In the genomic region with DNA sequence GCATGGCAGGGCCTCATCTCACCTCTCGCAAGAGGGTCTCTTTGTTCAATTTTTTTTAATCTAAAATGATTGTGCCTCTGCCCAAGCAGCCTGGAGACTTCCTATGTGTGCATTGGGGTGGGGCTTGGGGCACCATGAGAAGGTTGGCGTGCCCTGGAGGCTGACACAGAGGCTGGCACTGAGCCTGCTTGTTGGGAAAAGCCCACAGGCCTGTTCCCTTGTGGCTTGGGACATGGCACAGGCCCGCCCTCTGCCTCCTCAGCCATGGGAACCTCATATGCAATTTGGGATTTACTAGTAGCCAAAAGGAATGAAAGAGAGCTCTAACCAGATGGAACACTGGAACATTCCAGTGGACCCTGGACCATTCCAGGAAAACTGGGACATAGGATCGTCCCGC, we compare ENCODE assay signal across 10 cellular contexts. TPM values are rescaled to one million over a fixed set of nuclear protein-coding genes. Genes with fewer than 3 reads are reported as not detected.
DNase-seq lines count a peak whose midpoint lies in the region; ATAC-seq, FAIRE-seq and TF ChIP-seq lines count a peak whose summit lies in the region.
"Had no signal": no experiment of that assay in that cellular context is flagged by ENCODE, and none has a peak within 500 bp of the region (broad histone marks: within the 10 kb centered on the region; RNA-seq: fewer than 3 reads in every experiment).

No MANE protein-coding gene starts in this region.

- no peaks in the 10 kb centered on the region for H4K20me1 ChIP-seq in SK-N-SH (ENCODE audit: insufficient read depth)
- no peaks in the 10 kb centered on the region for H4K20me1 ChIP-seq in GM12878 (ENCODE audit: control insufficient read depth, insufficient read depth)

- no peak for FAIRE-seq in GM12878 (lab: Jason Lieb, UNC)
- FAIRE-seq: A204.1 had no signal

- no TSS peak for BruUV-seq in GM12878 (replicated peaks; lab: Mats Ljungman, UMichigan)

- H3K79me2 ChIP-seq in SK-N-SH (ENCODE audit: insufficient read depth) (no peaks in the 10 kb centered on the region), GM12878 (ENCODE audit: control insufficient read depth, insufficient read depth, low read length) (no peaks in the 10 kb centered on the region)

- 91% methylated on average over 5 of the region's 5 CpGs for WGBS in SK-N-SH (ENCODE audit: low lambda C conversion rate)
- whole genome bisulfite sequencing in GM12878 (ENCODE audit: insufficient coverage, insufficient replicate concordance, low lambda C conversion rate, missing lambda C conversion rate): 63% methylated on average over 5 of the region's 5 CpGs

- H3K27ac ChIP-seq in SK-N-SH (ENCODE audit: low read depth in 2 of 2, low read length in 1 of 2) (no peak overlapping the region), GM12878 (ENCODE audit: control insufficient read depth, insufficient read depth) (peak overlapping the region; percentile 62; the same call in 1 of the 2 replicates), thoracic aorta (peak overlapping the region; percentile 88 to 92)

- RAD21 ChIA-PET in GM12878 (lab: Charles Lee; ENCODE audit: unreplicated experiment): interaction anchor here (0.9 to 1.8 kb wide), 2 partner anchors 14 to 57 kb away, joined by 5 to 8 read pairs; no protein-coding TSS in a partner anchor

- no peak overlapping the region for H3K9ac ChIP-seq in SK-N-SH
- peak overlapping the region; percentile 62; the same call in 1 of the 2 replicates for H3K9ac ChIP-seq in GM12878 (ENCODE audit: control insufficient read depth, insufficient read depth, low read length)

- no peak for TF ChIP-seq POLR2A in GM12878 (IDR thresholded peaks at IDR 0.05; ENCODE audit: low read depth, low read length)

- CTCF ChIA-PET in SK-N-SH (lab: Yijun Ruan, JAX) (interaction anchor here (0.9 to 7.5 kb wide), 5 partner anchors 9 to 79 kb away, joined by 4 to 60 read pairs (median 21); partner anchors contain the start of genes FXYD1, FXYD3, FXYD7 and LGI4), GM12878 (lab: Yijun Ruan, JAX) (interaction anchor here (1.1 to 2.4 kb wide), 3 partner anchors 13 to 57 kb away, joined by 3 to 25 read pairs (median 14); partner anchors contain the start of gene LGI4)

- no peaks in the 10 kb centered on the region for H3K9me2 ChIP-seq in SK-N-SH

- H3F3A ChIP-seq in SK-N-SH (replicated peaks; ENCODE audit: insufficient read depth): no peaks in the 10 kb centered on the region

- H3K4me3 ChIP-seq in SK-N-SH (ENCODE audit: low read depth in 2 of 2, low read length in 1 of 2) (no peak overlapping the region), GM12878 (no peak overlapping the region), thoracic aorta (peak overlapping the region; percentile 87)

- H3K36me3 ChIP-seq in SK-N-SH (replicated peaks in 1 of 2; ENCODE audit: control insufficient read depth in 1 of 2, insufficient read depth in 2 of 2, low read length in 1 of 2) (no peaks in the 10 kb centered on the region), GM12878 (ENCODE audit: control insufficient read depth in 2 of 2, insufficient read depth in 2 of 2, low read length in 1 of 2) (no peaks in the 10 kb centered on the region), thoracic aorta (no peaks in the 10 kb centered on the region)

- TF ChIP-seq EP300 in SK-N-SH (IDR thresholded peaks at IDR 0.05; ENCODE audit: borderline replicate concordance in 1 of 2, low read depth in 1 of 2, low read length in 1 of 2): no peak
- TF ChIP-seq EP300 in GM12878 (IDR thresholded peaks at IDR 0.05; ENCODE audit: borderline replicate concordance in 1 of 2, control insufficient read depth in 1 of 2, low read depth in 2 of 2, low read length in 2 of 2): no peak

- SMC1A ChIA-PET in GM12878 (lab: Charles Lee; ENCODE audit: uncharacterized antibody, unreplicated experiment): interaction anchor here (1.3 to 2.9 kb wide), 3 partner anchors 13 to 209 kb away, joined by 4 to 16 read pairs (median 7); no protein-coding TSS in a partner anchor

- H2AFZ ChIP-seq in SK-N-SH (ENCODE audit: low read depth) (no peak overlapping the region; the same call in 1 of the 2 replicates), GM12878 (ENCODE audit: control insufficient read depth, low read depth, low read length) (no peak overlapping the region)

- H3K27me3 ChIP-seq in SK-N-SH (ENCODE audit: insufficient read depth) (no peaks in the 10 kb centered on the region; the same call in 1 of the 2 replicates), GM12878 (replicated peaks in 1 of 2; ENCODE audit: control insufficient read depth in 2 of 2, insufficient read depth in 2 of 2, low read length in 1 of 2) (no peaks in the 10 kb centered on the region), thoracic aorta (replicated peaks; ENCODE audit: insufficient read depth) (no peaks in the 10 kb centered on the region)

- POLR2A ChIA-PET in SK-N-SH (lab: Yijun Ruan, JAX) (interaction anchor here (0.6 kb wide), 1 partner anchor 79 kb away, joined by 3 read pairs; no protein-coding TSS in a partner anchor), GM12878 (lab: Charles Lee) (interaction anchor here (0.5 to 1.0 kb wide), 4 partner anchors 12 to 120 kb away, joined by 3 read pairs; no protein-coding TSS in a partner anchor)

- TF ChIP-seq CTCF in SK-N-SH (IDR thresholded peaks at IDR 0.05) (no peak), GM12878 (IDR thresholded peaks at IDR 0.05 in 2 of 3, conservative IDR thresholded peaks at IDR 0.05 in 1 of 3; ENCODE audit: control insufficient read depth in 2 of 3, extremely low read depth in 1 of 3, insufficient read depth in 1 of 3, low read depth in 3 of 3, low read length in 3 of 3) (no peak), thoracic aorta (IDR thresholded peaks at IDR 0.05) (no peak)

- intact Hi-C loops in GM12878 (cut with micrococcal nuclease; ENCODE audit: unreplicated experiment): no loop called here

- H3K4me1 ChIP-seq in SK-N-SH (ENCODE audit: control insufficient read depth in 1 of 2, insufficient read depth in 2 of 2, low read depth in 1 of 2, low read length in 1 of 2): peaks cover 0 to 8% of the 10 kb centered on the region in 2 experiments; a peak in 1 of 4 replicates
- H3K4me1 ChIP-seq in GM12878 (ENCODE audit: control insufficient read depth, insufficient read depth, low read length): peaks cover 18% of the 10 kb centered on the region
- H3K4me1 ChIP-seq in thoracic aorta (ENCODE audit: control insufficient read depth in 1 of 2, low read depth in 2 of 2): peaks cover 5 to 30% of the 10 kb centered on the region in 2 donors

- H3K4me2 ChIP-seq in SK-N-SH (peak overlapping the region; percentile 89; the same call in 1 of the 2 replicates), GM12878 (ENCODE audit: control insufficient read depth, insufficient read depth) (peak overlapping the region; percentile 72)

- DNase-seq in SK-N-SH: no peak
- DNase-seq in GM12878 (ENCODE audit: low read depth, low spot score): no peak
- DNase-seq in left lobe of liver (ENCODE audit: low spot score): no peak
- DNase-seq in thoracic aorta (ENCODE audit: low spot score): peak; percentile 50
- DNase-seq: effector CD8-positive, alpha-beta T cell had no signal

- TF ChIP-seq RAD21 in SK-N-SH (IDR thresholded peaks at IDR 0.05; ENCODE audit: low read length) (no peak), GM12878 (IDR thresholded peaks at IDR 0.05; ENCODE audit: insufficient read depth, low read depth, low read length) (no peak)

- H3K9me3 ChIP-seq in SK-N-SH (no peaks in the 10 kb centered on the region), GM12878 (replicated peaks; ENCODE audit: control insufficient read depth, insufficient read depth, low read length) (no peaks in the 10 kb centered on the region), thoracic aorta (no peaks in the 10 kb centered on the region)

- ATAC-seq in SK-N-SH treated with all-trans-retinoic acid at 6 μM for 48 hours (no peak), GM12878 (no peak), left lobe of liver (peak; percentile 3), thoracic aorta (ENCODE audit: insufficient number of reproducible peaks, low FRiP score, low read depth) (peak; percentile 56), HG03342 (IDR thresholded peaks at IDR 0.05; ENCODE audit: unreplicated experiment) (no peak), GM19035 (IDR thresholded peaks at IDR 0.05; ENCODE audit: unreplicated experiment) (no peak), GM21447 (IDR thresholded peaks at IDR 0.05; ENCODE audit: unreplicated experiment) (no peak)

- in situ Hi-C loops in GM12878 (cut with MboI): no loop called here

RNA-seq across cellular contexts. Expression of gene FXYD3, which starts 8.0 kb away (rescaled TPM):
- polyA plus RNA-seq in SK-N-SH (2012; rRNA removed): not detected in 2 replicates
- not detected in 2 replicates for polyA plus RNA-seq in SK-N-SH (2012; cell fraction: cytosol; rRNA removed)
- polyA plus RNA-seq in SK-N-SH (2012; cell fraction: nucleus; rRNA removed): not detected in 2 replicates
- not detected in 2 replicates for total RNA-seq in GM12878 (2013; cell fraction: nucleolus; rRNA removed)
- not detected in 2 replicates for total RNA-seq in GM12878 (2014; rRNA removed)
- total RNA-seq in GM12878 (2014; rRNA removed; fragmentation: Illumina TruSeq; extraction: Trizol): not detected in 2 replicates
- total RNA-seq in GM12878 (2021): 0.44 and 0.80 TPM in 2 replicates
- polyA plus RNA-seq in GM12878 (2011; ENCODE audit: low read depth): not detected
- not detected in 2 replicates for polyA plus RNA-seq in GM12878 (2011; rRNA removed)
- polyA plus RNA-seq in GM12878 (2011; cell fraction: cytosol; rRNA removed): not detected in 2 replicates
- polyA plus RNA-seq in GM12878 (2011; cell fraction: nucleus; rRNA removed): not detected in 2 replicates
- not detected in 2 replicates for polyA plus RNA-seq in GM12878 (2012)
- polyA plus RNA-seq in GM12878 (2014; fragmentation: Illumina TruSeq; extraction: Trizol): not detected in 2 replicates
- polyA plus RNA-seq in GM12878 (2014; fragmentation: Nextera tagmentation; extraction: Ambion mirVana): under 1 TPM in 1 of 2 experiments, not detected in 1; 0.09 TPM
- polyA plus RNA-seq in GM12878 (2014; rRNA removed): not detected in 2 replicates
- not detected for polyA plus RNA-seq in GM12878 (2016; fragmentation: Nextera tagmentation; extraction: Ambion mirVana)
- not detected in 2 replicates for polyA minus RNA-seq in GM12878 (2011; rRNA and poly(A)+ RNA removed)
- not detected in 2 replicates for polyA minus RNA-seq in GM12878 (2011; cell fraction: cytosol; rRNA and poly(A)+ RNA removed)
- not detected in 2 replicates for polyA minus RNA-seq in GM12878 (2011; cell fraction: nucleus; rRNA and poly(A)+ RNA removed)
- 1.4 TPM for total RNA-seq in left lobe of liver
- total RNA-seq in thoracic aorta: 1 to 10 TPM in 1 of 2 donors, under 1 TPM in 1; 0.68 to 6.4 TPM

RNA-seq across cellular contexts. Expression of gene LGI4, which starts 11.3 kb away (rescaled TPM):
- polyA plus RNA-seq in SK-N-SH (2012; rRNA removed): 0.05 and 0.15 TPM in 2 replicates
- 0.03 TPM in 1 of 2 replicates, not detected in the other for polyA plus RNA-seq in SK-N-SH (2012; cell fraction: cytosol; rRNA removed)
- polyA plus RNA-seq in SK-N-SH (2012; cell fraction: nucleus; rRNA removed): 1.1 and 1.2 TPM in 2 replicates
- 0.17 TPM in 1 of 2 replicates, not detected in the other for total RNA-seq in GM12878 (2013; cell fraction: nucleolus; rRNA removed)
- total RNA-seq in GM12878 (2014; rRNA removed): 0.16 TPM in 1 of 2 replicates, not detected in the other
- total RNA-seq in GM12878 (2014; rRNA removed; fragmentation: Illumina TruSeq; extraction: Trizol): not detected in 2 replicates
- total RNA-seq in GM12878 (2021): 0.29 TPM in 1 of 2 replicates, not detected in the other
- not detected for polyA plus RNA-seq in GM12878 (2011; ENCODE audit: low read depth)
- polyA plus RNA-seq in GM12878 (2011; rRNA removed): 0.11 TPM in 1 of 2 replicates, not detected in the other
- polyA plus RNA-seq in GM12878 (2011; cell fraction: cytosol; rRNA removed): 0.08 and 0.15 TPM in 2 replicates
- 0.85 and 0.99 TPM in 2 replicates for polyA plus RNA-seq in GM12878 (2011; cell fraction: nucleus; rRNA removed)
- polyA plus RNA-seq in GM12878 (2012): 0.03 and 0.20 TPM in 2 replicates
- not detected in 2 replicates for polyA plus RNA-seq in GM12878 (2014; fragmentation: Illumina TruSeq; extraction: Trizol)
- polyA plus RNA-seq in GM12878 (2014; fragmentation: Nextera tagmentation; extraction: Ambion mirVana): not detected
- not detected in 2 replicates for polyA plus RNA-seq in GM12878 (2014; rRNA removed)
- polyA plus RNA-seq in GM12878 (2016; fragmentation: Nextera tagmentation; extraction: Ambion mirVana): not detected
- polyA minus RNA-seq in GM12878 (2011; rRNA and poly(A)+ RNA removed): not detected in 2 replicates
- not detected in 2 replicates for polyA minus RNA-seq in GM12878 (2011; cell fraction: cytosol; rRNA and poly(A)+ RNA removed)
- not detected in 2 replicates for polyA minus RNA-seq in GM12878 (2011; cell fraction: nucleus; rRNA and poly(A)+ RNA removed)
- 1.9 TPM for total RNA-seq in left lobe of liver
- 10 to 100 TPM in 1 of 2 donors, 1 to 10 TPM in 1; 7.9 to 17.4 TPM for total RNA-seq in thoracic aorta

RNA-seq across cellular contexts. Expression of gene FXYD1, which starts 15.1 kb away (rescaled TPM):
- polyA plus RNA-seq in SK-N-SH (2012; rRNA removed) (0.12 TPM in 1 of 2 replicates, not detected in the other), GM12878 (2011; rRNA removed) (0.29 and 0.54 TPM in 2 replicates), GM12878 (2014; fragmentation: Illumina TruSeq; extraction: Trizol) (0.34 TPM in 1 of 2 replicates, not detected in the other), GM12878 (2014; fragmentation: Nextera tagmentation; extraction: Ambion mirVana) (not detected), GM12878 (2014; rRNA removed) (0.14 and 0.37 TPM in 2 replicates), GM12878 (2016; fragmentation: Nextera tagmentation; extraction: Ambion mirVana) (under 1 TPM in 1 of 2 experiments, not detected in 1; 0.44 TPM)
- 0.17 TPM in 1 of 2 replicates, not detected in the other for polyA plus RNA-seq in SK-N-SH (2012; cell fraction: cytosol; rRNA removed)
- 0.31 and 0.38 TPM in 2 replicates for polyA plus RNA-seq in SK-N-SH (2012; cell fraction: nucleus; rRNA removed)
- not detected in 2 replicates for total RNA-seq in GM12878 (2013; cell fraction: nucleolus; rRNA removed)
- total RNA-seq in GM12878 (2014; rRNA removed) (1.0 TPM in 1 of 2 replicates, not detected in the other), GM12878 (2014; rRNA removed; fragmentation: Illumina TruSeq; extraction: Trizol) (not detected in 2 replicates), GM12878 (2021) (1.2 and 1.4 TPM in 2 replicates), left lobe of liver (280 TPM), thoracic aorta (10 to 100 TPM; 50.7 to 65.8 TPM)
- polyA plus RNA-seq in GM12878 (2011; ENCODE audit: low read depth): not detected
- 0.21 and 0.75 TPM in 2 replicates for polyA plus RNA-seq in GM12878 (2011; cell fraction: cytosol; rRNA removed)
- 0.82 and 1.0 TPM in 2 replicates for polyA plus RNA-seq in GM12878 (2011; cell fraction: nucleus; rRNA removed)
- polyA plus RNA-seq in GM12878 (2012): 0.29 and 0.37 TPM in 2 replicates
- polyA minus RNA-seq in GM12878 (2011; rRNA and poly(A)+ RNA removed): 0.62 TPM in 1 of 2 replicates, not detected in the other
- polyA minus RNA-seq in GM12878 (2011; cell fraction: cytosol; rRNA and poly(A)+ RNA removed): not detected in 2 replicates
- polyA minus RNA-seq in GM12878 (2011; cell fraction: nucleus; rRNA and poly(A)+ RNA removed): not detected in 2 replicates

RNA-seq across cellular contexts. Expression of gene FXYD7, which starts 19.5 kb away (rescaled TPM):
- polyA plus RNA-seq in SK-N-SH (2012; rRNA removed) (0.10 and 0.44 TPM in 2 replicates), GM12878 (2011; rRNA removed) (0.07 and 0.12 TPM in 2 replicates), GM12878 (2014; fragmentation: Illumina TruSeq; extraction: Trizol) (not detected in 2 replicates), GM12878 (2014; fragmentation: Nextera tagmentation; extraction: Ambion mirVana) (under 1 TPM in 1 of 2 experiments, not detected in 1; 0.07 TPM), GM12878 (2014; rRNA removed) (0.37 TPM in 1 of 2 replicates, not detected in the other), GM12878 (2016; fragmentation: Nextera tagmentation; extraction: Ambion mirVana) (not detected)
- polyA plus RNA-seq in SK-N-SH (2012; cell fraction: cytosol; rRNA removed): 0.20 and 0.21 TPM in 2 replicates
- polyA plus RNA-seq in SK-N-SH (2012; cell fraction: nucleus; rRNA removed): 0.43 and 0.69 TPM in 2 replicates
- total RNA-seq in GM12878 (2013; cell fraction: nucleolus; rRNA removed): not detected in 2 replicates
- total RNA-seq in GM12878 (2014; rRNA removed) (not detected in 2 replicates), GM12878 (2014; rRNA removed; fragmentation: Illumina TruSeq; extraction: Trizol) (not detected in 2 replicates), GM12878 (2021) (0.28 TPM in 1 of 2 replicates, not detected in the other), left lobe of liver (0.60 TPM), thoracic aorta (not detected)
- polyA plus RNA-seq in GM12878 (2011; ENCODE audit: low read depth): not detected
- 0.28 and 0.40 TPM in 2 replicates for polyA plus RNA-seq in GM12878 (2011; cell fraction: cytosol; rRNA removed)
- 0.53 and 0.67 TPM in 2 replicates for polyA plus RNA-seq in GM12878 (2011; cell fraction: nucleus; rRNA removed)
- 0.15 and 0.19 TPM in 2 replicates for polyA plus RNA-seq in GM12878 (2012)
- not detected in 2 replicates for polyA minus RNA-seq in GM12878 (2011; rRNA and poly(A)+ RNA removed)
- polyA minus RNA-seq in GM12878 (2011; cell fraction: cytosol; rRNA and poly(A)+ RNA removed): not detected in 2 replicates
- not detected in 2 replicates for polyA minus RNA-seq in GM12878 (2011; cell fraction: nucleus; rRNA and poly(A)+ RNA removed)

RNA-seq across cellular contexts. Expression of gene FXYD5, which starts 31.0 kb away (rescaled TPM):
- 107 and 195 TPM in 2 replicates for polyA plus RNA-seq in SK-N-SH (2012; rRNA removed)
- polyA plus RNA-seq in SK-N-SH (2012; cell fraction: cytosol; rRNA removed): 90.9 and 118 TPM in 2 replicates
- polyA plus RNA-seq in SK-N-SH (2012; cell fraction: nucleus; rRNA removed): 64.6 and 65.4 TPM in 2 replicates
- 52.2 and 59.7 TPM in 2 replicates for total RNA-seq in GM12878 (2013; cell fraction: nucleolus; rRNA removed)
- total RNA-seq in GM12878 (2014; rRNA removed): 87.9 and 98.5 TPM in 2 replicates
- 81.3 and 93.1 TPM in 2 replicates for total RNA-seq in GM12878 (2014; rRNA removed; fragmentation: Illumina TruSeq; extraction: Trizol)
- total RNA-seq in GM12878 (2021): 94.7 and 106 TPM in 2 replicates
- 80.1 TPM for polyA plus RNA-seq in GM12878 (2011; ENCODE audit: low read depth)
- polyA plus RNA-seq in GM12878 (2011; rRNA removed): 46.4 and 82.4 TPM in 2 replicates
- polyA plus RNA-seq in GM12878 (2011; cell fraction: cytosol; rRNA removed): 211 and 223 TPM in 2 replicates
- polyA plus RNA-seq in GM12878 (2011; cell fraction: nucleus; rRNA removed): 94.1 and 97.6 TPM in 2 replicates
- 141 and 168 TPM in 2 replicates for polyA plus RNA-seq in GM12878 (2012)
- polyA plus RNA-seq in GM12878 (2014; fragmentation: Illumina TruSeq; extraction: Trizol): 117 and 159 TPM in 2 replicates
- 10 to 100 TPM; 30.0 to 50.9 TPM for polyA plus RNA-seq in GM12878 (2014; fragmentation: Nextera tagmentation; extraction: Ambion mirVana)
- polyA plus RNA-seq in GM12878 (2014; rRNA removed): 63.2 and 73.1 TPM in 2 replicates
- polyA plus RNA-seq in GM12878 (2016; fragmentation: Nextera tagmentation; extraction: Ambion mirVana): 100 to 1,000 TPM; 105 to 118 TPM
- 128 and 219 TPM in 2 replicates for polyA minus RNA-seq in GM12878 (2011; rRNA and poly(A)+ RNA removed)
- polyA minus RNA-seq in GM12878 (2011; cell fraction: cytosol; rRNA and poly(A)+ RNA removed): 99.8 and 105 TPM in 2 replicates
- polyA minus RNA-seq in GM12878 (2011; cell fraction: nucleus; rRNA and poly(A)+ RNA removed): 31.8 and 51.6 TPM in 2 replicates
- 7.6 TPM for total RNA-seq in left lobe of liver
- total RNA-seq in thoracic aorta: 100 to 1,000 TPM in 1 of 2 donors, 10 to 100 TPM in 1; 65.0 to 106 TPM

Comparison
In these comparisons a context has a peak if more than half of its experiments do, and no peak if none do; other contexts are left out.
1. H3K27ac ChIP-seq: peak in GM12878 (single experiment) and thoracic aorta (2 of 2); none in SK-N-SH (0 of 2).
2. ATAC-seq: peak in left lobe of liver (single experiment) and thoracic aorta (single experiment); none in SK-N-SH treated with all-trans-retinoic acid at 6 μM for 48 hours (single experiment), GM12878 (single experiment), HG03342 (single experiment), GM19035 (single experiment) and GM21447 (single experiment).
3. RNA of gene FXYD1, which starts 15.1 kb away (total RNA-seq): 280 TPM in left lobe of liver (single experiment) and 50.7 to 65.8 TPM in thoracic aorta; 1.0 to 1.4 TPM in GM12878; every median in the first group is over 10 times any median in the second.